Comparison of ENCODE assay signal across 12 cellular contexts in genomic region chr2:187403568-187404260, GRCh38. TPM values are rescaled to one million over a fixed set of nuclear protein-coding genes. Genes with fewer than 3 reads are reported as not detected.
DNase-seq lines count a peak whose midpoint lies in the region; ATAC-seq lines count a peak whose summit lies in the region.
"Had no signal": no experiment of that assay in that cellular context is flagged by ENCODE, and none has a peak within 500 bp of the region (broad histone marks: within the 10 kb centered on the region; RNA-seq: fewer than 3 reads in every experiment).

No MANE protein-coding gene starts in this region.

- no peak overlapping the region for H3K4me3 ChIP-seq in mesendoderm (ENCODE audit: low read length)
- H3K4me3 ChIP-seq: SJSA1 had no signal

- H3K23ac ChIP-seq in mesendoderm (ENCODE audit: low read length) = no peak overlapping the region

- H3K4me3 Mint-ChIP-seq in activated T-helper 17 cell treated with anti-CD3 and anti-CD28 coated beads, Interleukin-2, amount 50 U/mL, for 72 hours = no peak overlapping the region

- H3K79me2 ChIP-seq in mesendoderm (ENCODE audit: control insufficient read depth, insufficient read depth, low read length) = no peaks in the 10 kb centered on the region

- H2BK120ac ChIP-seq in mesendoderm (ENCODE audit: low read depth, low read length) = no peak overlapping the region

- no peak overlapping the region for H3K27ac Mint-ChIP-seq in activated T-helper 17 cell treated with anti-CD3 and anti-CD28 coated beads, Interleukin-2, amount 50 U/mL, for 72 hours

- no peak overlapping the region for H2BK5ac ChIP-seq in mesendoderm (ENCODE audit: low read length)

- H4K5ac ChIP-seq in mesendoderm (ENCODE audit: low read length) = no peak overlapping the region

- H3K79me1 ChIP-seq in mesendoderm (ENCODE audit: low read length) = no peaks in the 10 kb centered on the region

- H3K4me1 ChIP-seq in mesendoderm (ENCODE audit: control insufficient read depth, low read depth, low read length) = no peaks in the 10 kb centered on the region
- H3K4me1 ChIP-seq: SJSA1 had no signal

- peak; percentile 65 for ATAC-seq in HG02943 (IDR thresholded peaks at IDR 0.05; ENCODE audit: low read depth, unreplicated experiment)
- no peak for ATAC-seq in activated T-helper 17 cell treated with anti-CD3 and anti-CD28 coated beads, Interleukin-2, amount 50 U/mL, for 72 hours (replicated peaks)
- no peak for ATAC-seq in GM19328 (IDR thresholded peaks at IDR 0.05; ENCODE audit: unreplicated experiment)

- H3K4me2 ChIP-seq in mesendoderm (ENCODE audit: low read length) = no peak overlapping the region

- peak; percentile 90 for DNase-seq in ACHN
- DNase-seq in dermis microvascular lymphatic vessel endothelial cell (ENCODE audit: low read depth in 2 of 2) = peak; percentile 91 to 95
- no peak for DNase-seq in mesendoderm
- no peak for DNase-seq in activated CD4-positive, alpha-beta T cell treated with anti-CD3 and anti-CD28 coated beads for 4 hours
- DNase-seq in retina = no peak
- DNase-seq: activated CD8-positive, alpha-beta memory T cell treated with anti-CD3 and anti-CD28 coated beads, Interleukin-2, amount 50 U/mL, for 4 hours; NCI-H1694; stimulated activated CD4-positive, alpha-beta T cell treated with anti-CD3 and anti-CD28 coated beads, Interleukin-4, amount 100 ng/mL, for 4 hours had no signal

- no peaks in the 10 kb centered on the region for H3K9me3 Mint-ChIP-seq in activated T-helper 17 cell treated with anti-CD3 and anti-CD28 coated beads, Interleukin-2, amount 50 U/mL, for 72 hours

- peak overlapping the region; percentile 28 for H4K8ac ChIP-seq in mesendoderm (ENCODE audit: low read depth, low read length)

- H3K27ac ChIP-seq in mesendoderm (ENCODE audit: low read depth, low read length) = no peak overlapping the region
- H3K27ac ChIP-seq: SJSA1 had no signal

- no peaks in the 10 kb centered on the region for H3K27me3 ChIP-seq in mesendoderm (ENCODE audit: insufficient read depth, low read length, poor library complexity)

- no peak overlapping the region for H3K4ac ChIP-seq in mesendoderm (ENCODE audit: low read depth, low read length)

- no CpG with 5 or more reads among the region's 6 CpGs for WGBS in mesendoderm (ENCODE audit: extremely low coverage, insufficient coverage, low lambda C conversion rate)

- no peaks in the 10 kb centered on the region for H3K36me3 Mint-ChIP-seq in activated T-helper 17 cell treated with anti-CD3 and anti-CD28 coated beads, Interleukin-2, amount 50 U/mL, for 72 hours (ENCODE audit: low read depth)

- H3K4me1 Mint-ChIP-seq in activated T-helper 17 cell treated with anti-CD3 and anti-CD28 coated beads, Interleukin-2, amount 50 U/mL, for 72 hours = no peaks in the 10 kb centered on the region

- no peak overlapping the region for H3K18ac ChIP-seq in mesendoderm (ENCODE audit: low read length)

- no peak overlapping the region for H2BK15ac ChIP-seq in mesendoderm (replicated peaks; ENCODE audit: low read depth)

- no peak overlapping the region for H3K56ac ChIP-seq in mesendoderm (ENCODE audit: low read length)

- no peaks in the 10 kb centered on the region for H3K36me3 ChIP-seq in mesendoderm (ENCODE audit: control insufficient read depth, insufficient read depth, low read length)
- H3K36me3 ChIP-seq: SJSA1 had no signal

- no peak overlapping the region for H3K9ac ChIP-seq in mesendoderm (ENCODE audit: low read length)

- H3K27me3 Mint-ChIP-seq in activated T-helper 17 cell treated with anti-CD3 and anti-CD28 coated beads, Interleukin-2, amount 50 U/mL, for 72 hours = no peaks in the 10 kb centered on the region

- in situ Hi-C loops in ACHN (cut with HindIII; ENCODE audit: low pct_ligation_motif_present, low pct_unique_long_range_greater_than_20kb, low sequenced_read_pairs) = no loop called here

- H2AK5ac ChIP-seq in mesendoderm (ENCODE audit: low read length) = no peak overlapping the region

RNA-seq across cellular contexts. Expression of gene CALCRL, which starts 44.3 kb away (rescaled TPM):
- 316 and 330 TPM in 2 replicates for total RNA-seq in dermis microvascular lymphatic vessel endothelial cell
- 0.22 TPM for polyA plus RNA-seq in mesendoderm (2013, experiment 1 of 2)
- polyA plus RNA-seq in mesendoderm (2013, experiment 2 of 2) = 0.14 TPM
- total RNA-seq in activated T-helper 17 cell treated with anti-CD3 and anti-CD28 coated beads, Interleukin-2, amount 50 U/mL, for 72 hours = under 1 TPM; 0.42 to 0.56 TPM

Comparison
In these comparisons a context has a peak if more than half of its experiments do, and no peak if none do; other contexts are left out.
1. DNase-seq: peak in ACHN (single experiment) and dermis microvascular lymphatic vessel endothelial cell (2 of 2); none in mesendoderm (single experiment), activated CD4-positive, alpha-beta T cell treated with anti-CD3 and anti-CD28 coated beads for 4 hours (0 of 2) and retina (single experiment).
2. RNA of gene CALCRL, which starts 44.3 kb away (total RNA-seq): 316 to 330 TPM in dermis microvascular lymphatic vessel endothelial cell; 0.42 to 0.56 TPM in activated T-helper 17 cell treated with anti-CD3 and anti-CD28 coated beads, Interleukin-2, amount 50 U/mL, for 72 hours; every median in the first group is over 100 times any median in the second.